ENCODE assay signal across 17 cellular contexts in the genomic region with DNA sequence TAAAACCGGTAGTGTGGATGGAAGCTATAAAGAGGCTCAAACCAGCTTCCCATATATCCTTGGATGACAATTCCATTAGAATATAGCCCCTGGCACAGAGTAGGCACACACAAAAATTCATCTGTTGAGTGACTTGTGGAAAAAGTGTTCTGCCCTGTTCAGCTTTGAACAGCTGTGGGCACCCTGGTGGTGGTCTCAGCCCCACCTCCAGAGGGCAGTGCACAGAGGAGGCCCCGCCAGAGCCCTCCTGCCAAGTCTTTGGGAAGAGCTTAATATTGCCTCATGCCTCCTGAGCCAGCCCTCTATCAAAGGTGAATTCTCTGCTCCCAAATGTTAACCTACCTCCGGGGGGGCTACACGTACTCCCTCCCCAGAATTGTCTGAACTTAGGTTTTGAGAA. TPM values are rescaled to one million over a fixed set of nuclear protein-coding genes. Genes with fewer than 3 reads are reported as not detected.
A peak's percentile ranks its signal among the peaks of the same experiment; 100 is the strongest.
DNase-seq lines count a peak whose midpoint lies in the region; ATAC-seq, FAIRE-seq and TF ChIP-seq lines count a peak whose summit lies in the region.
"Had no signal": no experiment of that assay in that cellular context is flagged by ENCODE, and none has a peak within 500 bp of the region (broad histone marks: within the 10 kb centered on the region; RNA-seq: fewer than 3 reads in every experiment).

No MANE protein-coding gene starts in this region.

- ATAC-seq in heart left ventricle: no peak
- peak; percentile 42; the same call in 2 of the 3 replicates for ATAC-seq in K562

- no peak overlapping the region for H3K4me2 ChIP-seq in K562 (ENCODE audit: insufficient read depth, low read length)

- H3K36me3 ChIP-seq in left ventricle myocardium inferior (no peaks in the 10 kb centered on the region), heart left ventricle (peaks cover 0 to 5% (median 0%) of the 10 kb centered on the region in 9 donors), K562 (ENCODE audit: control insufficient read depth, insufficient read depth, low read length) (no peaks in the 10 kb centered on the region), liver (ENCODE audit: control insufficient read depth in 4 of 4, insufficient read depth in 3 of 4, low read depth in 1 of 4, low read length in 3 of 4) (no peaks in the 10 kb centered on the region)
- H3K36me3 ChIP-seq: spleen had no signal

- no peak for TF ChIP-seq POLR2A in heart left ventricle (IDR thresholded peaks at IDR 0.05)
- TF ChIP-seq POLR2A in K562 (conservative IDR thresholded peaks at IDR 0.05): no peak

- no peaks in the 10 kb centered on the region for H3K36me3 Mint-ChIP-seq in CD14-positive monocyte

- intact Hi-C loops in left ventricle myocardium inferior (cut with micrococcal nuclease): no loop called here
- intact Hi-C loops in heart left ventricle (cut with DNase I): no loop called here
- intact Hi-C loops in K562 (cut with micrococcal nuclease): no loop called here
- intact Hi-C loops in CD14-positive monocyte (cut with micrococcal nuclease): no loop called here

- H3K27ac Mint-ChIP-seq in CD14-positive monocyte: no peak overlapping the region

- no TSS peak for BruUV-seq in K562 (replicated peaks; lab: Mats Ljungman, UMichigan)

- peaks cover 100% of the 10 kb centered on the region for H3K4me1 ChIP-seq in left ventricle myocardium inferior
- H3K4me1 ChIP-seq in heart left ventricle: peaks cover 22 to 100% (median 96%) of the 10 kb centered on the region in 12 donors
- H3K4me1 ChIP-seq in K562 (replicated peaks in 1 of 2; ENCODE audit: control insufficient read depth in 2 of 2, insufficient read depth in 2 of 2, low read length in 2 of 2): peaks cover 14 to 53% of the 10 kb centered on the region in 2 experiments
- H3K4me1 ChIP-seq in liver (ENCODE audit: control insufficient read depth in 4 of 4, insufficient read depth in 4 of 4, low read length in 3 of 4): peaks cover 33 to 87% (median 78%) of the 10 kb centered on the region in 4 donors

- H3K9me3 Mint-ChIP-seq in CD14-positive monocyte: no peaks in the 10 kb centered on the region

- no peaks in the 10 kb centered on the region for H3K79me2 ChIP-seq in K562 (ENCODE audit: control insufficient read depth, insufficient read depth, low read length)

- H3K4me3 ChIP-seq in left ventricle myocardium inferior (no peak overlapping the region), heart left ventricle (no peak overlapping the region), K562 (no peak overlapping the region), liver (ENCODE audit: low read depth in 1 of 3, low read length in 3 of 3) (no peak overlapping the region)
- H3K4me3 ChIP-seq: SK-N-MC, spleen had no signal

- H3K9me1 ChIP-seq in K562 (ENCODE audit: control insufficient read depth, insufficient read depth, low read length): no peaks in the 10 kb centered on the region

- no peak for FAIRE-seq in K562 (lab: Jason Lieb, UNC)
- FAIRE-seq: GM18507 had no signal

- no peaks in the 10 kb centered on the region for H3K9me3 ChIP-seq in left ventricle myocardium inferior (replicated peaks)
- H3K9me3 ChIP-seq in heart left ventricle: no peaks in the 10 kb centered on the region
- H3K9me3 ChIP-seq in K562 (replicated peaks; ENCODE audit: control insufficient read depth, insufficient read depth, low read depth, low read length): no peaks in the 10 kb centered on the region
- H3K9me3 ChIP-seq in liver (ENCODE audit: control insufficient read depth in 4 of 4, low read length in 3 of 4): no peaks in the 10 kb centered on the region
- H3K9me3 ChIP-seq: spleen had no signal

- TF ChIP-seq CTCF in left ventricle myocardium inferior (IDR thresholded peaks at IDR 0.05; ENCODE audit: borderline replicate concordance) (peak; percentile 16), heart left ventricle (IDR thresholded peaks at IDR 0.05) (peak in 3 of 12 donors; percentile 13 to 25 (median 13)), K562 (IDR thresholded peaks at IDR 0.05 in 2 of 3, conservative IDR thresholded peaks at IDR 0.05 in 1 of 3; ENCODE audit: insufficient read depth in 2 of 3, low read depth in 1 of 3, low read length in 3 of 3) (peak; percentile 45 to 53 (median 50); a peak in 5 of 6 replicates), liver (IDR thresholded peaks at IDR 0.05; ENCODE audit: low read depth, low read length, missing input control) (peak; percentile 26), CD14-positive monocyte (IDR thresholded peaks at IDR 0.05) (no peak)

- TF ChIP-seq RAD21 in K562 (CRISPR knock-in tag; conservative IDR thresholded peaks at IDR 0.05 in 1 of 2, IDR thresholded peaks at IDR 0.05 in 1 of 2) (no peak), liver (IDR thresholded peaks at IDR 0.05) (peak in 1 of 2 donors; percentile 49)

- peaks cover 3 to 6% (median 5%) of the 10 kb centered on the region in 3 donors for H3K27me3 Mint-ChIP-seq in CD14-positive monocyte (ENCODE audit: low read depth in 3 of 3)

- TF ChIP-seq EP300 in K562 (IDR thresholded peaks at IDR 0.05; ENCODE audit: low read length): no peak

- no peak overlapping the region for H3K9ac ChIP-seq in K562 (ENCODE audit: insufficient read depth in 1 of 2, low read depth in 2 of 2, low read length in 2 of 2)
- H3K9ac ChIP-seq in liver (ENCODE audit: low read depth in 1 of 2, low read length in 2 of 2): no peak overlapping the region

- no peak overlapping the region for H3K4me3 Mint-ChIP-seq in CD14-positive monocyte

- H3K27me3 ChIP-seq in left ventricle myocardium inferior (ENCODE audit: low read depth): no peaks in the 10 kb centered on the region
- H3K27me3 ChIP-seq in heart left ventricle: no peaks in the 10 kb centered on the region
- no peaks in the 10 kb centered on the region for H3K27me3 ChIP-seq in K562 (ENCODE audit: control insufficient read depth in 2 of 2, insufficient read depth in 2 of 2, low read length in 2 of 2)
- no peaks in the 10 kb centered on the region for H3K27me3 ChIP-seq in liver (ENCODE audit: control insufficient read depth in 4 of 4, insufficient read depth in 4 of 4, low read length in 3 of 4)
- H3K27me3 ChIP-seq: spleen had no signal

- CTCF ChIA-PET in K562 (lab: Yijun Ruan, JAX; ENCODE audit: low intra/inter-chr PET ratio): interaction anchor here (0.6 kb wide), 1 partner anchor 21 kb away, joined by 3 read pairs; no protein-coding TSS in a partner anchor

- H3K4me1 Mint-ChIP-seq in CD14-positive monocyte: peaks cover 6% of the 10 kb centered on the region

- in situ Hi-C loops in K562 (cut with MboI): no loop called here

- DNase-seq in left ventricle myocardium inferior (no peak), heart left ventricle (no peak), K562 (ENCODE audit: extremely low read depth in 1 of 4, low spot score in 3 of 4) (peak in 3 of 4 experiments; percentile 36 to 43 (median 40)), amygdala (lab: John Stamatoyannopoulos, UW) (no peak), T1000 (lab: John Stamatoyannopoulos, UW) (no peak), CD14-positive monocyte (ENCODE audit: low spot score) (no peak)
- no peak for DNase-seq in activated effector memory CD4-positive, alpha-beta T cell treated with Interleukin-2 at 50 U/mL for 16 hours
- DNase-seq: activated CD4-positive, CD25-positive, alpha-beta regulatory T cell treated with anti-CD3 and anti-CD28 coated beads, Interleukin-2, amount 50 U/mL, for 72 hours; activated T-cell treated with anti-CD3 and anti-CD28 coated beads, Interleukin-2, amount 50 U/mL, for 1 hour; amniotic stem cell; DMS79 treated with DMSO at 0.1 percent for 48 hours; effector memory CD4-positive, alpha-beta T cell; spleen had no signal

- POLR2A ChIA-PET in K562 (lab: Yijun Ruan, JAX): interaction anchor here (0.5 to 1.6 kb wide), 5 partner anchors 8 to 35 kb away, joined by 3 to 5 read pairs (median 4); no protein-coding TSS in a partner anchor

- 84 to 95% (median 90%) methylated on average over 4 of the region's 4 CpGs for WGBS in heart left ventricle, 4 donors
- WGBS in K562 (ENCODE audit: insufficient coverage, low coverage, missing lambda C conversion rate): 88% methylated on average over 4 of the region's 4 CpGs
- WGBS in liver: 69% methylated on average over 4 of the region's 4 CpGs

- H2AFZ ChIP-seq in K562 (ENCODE audit: low read depth, low read length): no peak overlapping the region

- H3K27ac ChIP-seq in left ventricle myocardium inferior (replicated peaks) (peak overlapping the region; percentile 87), heart left ventricle (peak overlapping the region in 5 of 12 donors; percentile 8 to 61 (median 11)), K562 (ENCODE audit: extremely low read depth, low read depth, low read length) (no peak overlapping the region), liver (ENCODE audit: low read depth in 1 of 2, low read length in 2 of 2) (peak overlapping the region; percentile 86 to 93)
- H3K27ac ChIP-seq: SK-N-MC had no signal

- H4K20me1 ChIP-seq in K562 (replicated peaks; ENCODE audit: control insufficient read depth, insufficient read depth, low read length): no peaks in the 10 kb centered on the region

TF ChIP-seq in K562, 482 proteins besides CTCF, POLR2A, EP300 and RAD21 (continues in another document):
- TF ChIP-seq CXXC5 (CRISPR knock-in tag; IDR thresholded peaks at IDR 0.05): peak; percentile 29

TF ChIP-seq in liver, 16 proteins besides CTCF, POLR2A, EP300 and RAD21 (continues in another document):
- TF ChIP-seq FOXA1 (IDR thresholded peaks at IDR 0.05): no peak

RNA-seq across cellular contexts. Expression of gene EPAS1, which starts 30.4 kb away (rescaled TPM):
- total RNA-seq in left ventricle myocardium inferior: 205 TPM
- 100 to 1,000 TPM; 194 to 790 (median 216) TPM for total RNA-seq in heart left ventricle
- polyA plus RNA-seq in heart left ventricle: 100 to 1,000 TPM in 1 of 2 donors, 10 to 100 TPM in 1; 93.6 to 153 TPM
- 16.7 and 39.1 TPM in 2 replicates for total RNA-seq in K562 (2011; cell fraction: chromatin; rRNA removed; ENCODE audit: low replicate concordance)
- total RNA-seq in K562 (2011; cell fraction: nucleolus; rRNA removed): 11.2 and 15.0 TPM in 2 replicates
- 13.9 and 14.0 TPM in 2 replicates for total RNA-seq in K562 (2011; cell fraction: nucleoplasm; rRNA removed)
- 1.8 and 4.3 TPM in 2 replicates for total RNA-seq in K562 (2014; rRNA removed)
- total RNA-seq in K562 (2014; rRNA removed; fragmentation: Illumina TruSeq; extraction: Trizol): 2.6 and 4.1 TPM in 2 replicates
- 5.3 and 5.6 TPM in 2 replicates for total RNA-seq in K562 (2015; rRNA removed; fragmentation: Illumina TruSeq; extraction: Trizol)
- total RNA-seq in K562 (2021): 9.9 and 11.2 TPM in 2 replicates
- polyA plus RNA-seq in K562 (2011; rRNA removed): 4.1 and 14.1 TPM in 2 replicates
- polyA plus RNA-seq in K562 (2011; cell fraction: cytosol; rRNA removed): 3.4 and 4.8 TPM in 2 replicates
- 15.8 and 17.6 TPM in 2 replicates for polyA plus RNA-seq in K562 (2011; cell fraction: nucleus; rRNA removed)
- polyA plus RNA-seq in K562 (2012): 13.3 and 35.0 TPM in 2 replicates
- polyA plus RNA-seq in K562 (2014; fragmentation: Illumina TruSeq; extraction: Trizol): 4.6 and 6.2 TPM in 2 replicates
- polyA plus RNA-seq in K562 (2014; fragmentation: Nextera tagmentation; extraction: Ambion mirVana): under 1 TPM; 0.25 to 0.56 TPM
- polyA plus RNA-seq in K562 (2014; rRNA removed): 2.9 and 3.6 TPM in 2 replicates
- 6.0 and 12.7 TPM in 2 replicates for polyA minus RNA-seq in K562 (2011; rRNA and poly(A)+ RNA removed)
- polyA minus RNA-seq in K562 (2011; cell fraction: cytosol; rRNA and poly(A)+ RNA removed): 6.8 and 16.1 TPM in 2 replicates
- 14.5 and 17.2 TPM in 2 replicates for polyA minus RNA-seq in K562 (2011; cell fraction: nucleus; rRNA and poly(A)+ RNA removed)
- total RNA-seq in liver: 100 to 1,000 TPM in 1 of 2 donors, 10 to 100 TPM in 1; 51.5 to 193 TPM
- polyA plus RNA-seq in liver: 10 to 100 TPM; 26.2 to 70.7 TPM
- under 1 TPM; 0.11 to 0.88 TPM for polyA plus RNA-seq in CD14-positive monocyte
- polyA plus RNA-seq: neural cell had no signal

Comparison
In these comparisons a context has a peak if more than half of its experiments do, and no peak if none do; other contexts are left out.
1. DNase-seq: peak in K562 (3 of 4); none in left ventricle myocardium inferior (single experiment), heart left ventricle (0 of 5), amygdala (0 of 56), activated effector memory CD4-positive, alpha-beta T cell treated with Interleukin-2 at 50 U/mL for 16 hours (single experiment), T1000 (single experiment) and CD14-positive monocyte (single experiment).